8 cellular contexts compared by ENCODE assay signal in genomic region chr16:17273142-17273561, GRCh38.
DNase-seq lines count a peak whose midpoint lies in the region; ATAC-seq and TF ChIP-seq lines count a peak whose summit lies in the region.

No MANE protein-coding gene starts in this region.

- H3K4me1 Mint-ChIP-seq in mesothelial cell of epicardium: peaks cover 5% of the 10 kb centered on the region

- TF ChIP-seq CTCF in foreskin fibroblast (IDR thresholded peaks at IDR 0.05; ENCODE audit: low read depth, low read length) (no peak), mesothelial cell of epicardium (IDR thresholded peaks at IDR 0.05; ENCODE audit: unreplicated experiment) (no peak)

- no peaks in the 10 kb centered on the region for H3K36me3 Mint-ChIP-seq in mesothelial cell of epicardium

- H3K4me3 Mint-ChIP-seq in mesothelial cell of epicardium: no peak overlapping the region

- no peak overlapping the region for H3K27ac Mint-ChIP-seq in mesothelial cell of epicardium

- no peak overlapping the region for H3K4me3 ChIP-seq in foreskin fibroblast (ENCODE audit: low read depth in 1 of 2, low read length in 2 of 2)

- no peaks in the 10 kb centered on the region for H3K27me3 Mint-ChIP-seq in mesothelial cell of epicardium (ENCODE audit: low read depth)

- H3K9me3 Mint-ChIP-seq in mesothelial cell of epicardium: no peaks in the 10 kb centered on the region

- DNase-seq in DMS53 (lab: John Stamatoyannopoulos, UW) (peak; percentile 14), DMS53 treated with DMSO at 0.1 percent for 48 hours (lab: John Stamatoyannopoulos, UW; ENCODE audit: unreplicated experiment) (no peak), foreskin fibroblast (peak; percentile 76 to 91), mesothelial cell of epicardium (ENCODE audit: low spot score in 2 of 2, unreplicated experiment in 2 of 2) (no peak)
- peak; percentile 33 for DNase-seq in activated CD4-positive, CD25-positive, alpha-beta regulatory T cell treated with anti-CD3 and anti-CD28 coated beads, Interleukin-2, amount 50 U/mL, for 72 hours
- peak; percentile 9 to 19 for DNase-seq in stimulated activated CD8-positive, alpha-beta memory T cell treated with anti-CD3 and anti-CD28 coated beads, Interleukin-7, amount 100 ng/mL, for 4 hours (ENCODE audit: low read depth in 2 of 2)

- ATAC-seq in GM21737 (IDR thresholded peaks at IDR 0.05; ENCODE audit: unreplicated experiment) (no peak), GM21423 (IDR thresholded peaks at IDR 0.05; ENCODE audit: unreplicated experiment) (no peak)

Comparison
In these comparisons a context has a peak if more than half of its experiments do, and no peak if none do; other contexts are left out.
1. DNase-seq: peak in DMS53 (single experiment), activated CD4-positive, CD25-positive, alpha-beta regulatory T cell treated with anti-CD3 and anti-CD28 coated beads, Interleukin-2, amount 50 U/mL, for 72 hours (single experiment), foreskin fibroblast (2 of 2) and stimulated activated CD8-positive, alpha-beta memory T cell treated with anti-CD3 and anti-CD28 coated beads, Interleukin-7, amount 100 ng/mL, for 4 hours (2 of 2); none in DMS53 treated with DMSO at 0.1 percent for 48 hours (single experiment) and mesothelial cell of epicardium (0 of 2).